8 cellular contexts compared by ENCODE assay signal in the genomic region with DNA sequence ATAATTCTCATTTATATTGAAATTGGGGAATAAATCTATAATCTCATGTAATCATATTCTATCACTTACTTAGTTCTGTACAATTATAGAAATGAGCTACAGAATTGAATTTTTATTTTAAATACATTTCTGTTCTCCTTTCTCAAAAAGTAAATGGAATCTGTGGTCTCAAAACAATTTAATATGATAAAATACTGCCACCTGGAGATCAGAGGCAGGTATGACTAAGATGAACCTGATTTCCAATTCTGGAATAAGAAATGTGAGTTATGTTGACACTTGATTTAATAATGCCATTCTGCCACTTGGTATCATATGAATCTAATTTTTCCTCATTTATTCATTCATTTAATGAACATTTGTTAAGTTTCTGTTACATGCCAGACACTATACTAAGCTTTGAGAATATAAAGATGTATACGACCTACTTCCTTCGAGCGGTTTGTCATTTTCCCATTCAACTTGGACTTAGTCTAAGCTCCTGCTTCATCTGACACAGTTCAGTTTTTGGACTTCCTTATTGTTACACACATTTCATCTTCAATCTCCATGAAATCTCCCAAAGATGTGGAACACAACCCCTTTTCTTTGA. TPM values are rescaled to one million over a fixed set of nuclear protein-coding genes. Genes with fewer than 3 reads are reported as not detected.
DNase-seq lines count a peak whose midpoint lies in the region; ATAC-seq and TF ChIP-seq lines count a peak whose summit lies in the region.

No MANE protein-coding gene starts in this region.

- H2AK5ac ChIP-seq in IMR-90 (ENCODE audit: low read depth, low read length) = no peak overlapping the region

- ATAC-seq in IMR-90 (ENCODE audit: low read depth) = peak; percentile 56; the same call in 1 of the 2 replicates
- no peak for ATAC-seq in gastrocnemius medialis
- ATAC-seq in GM18868 (IDR thresholded peaks at IDR 0.05; ENCODE audit: unreplicated experiment) = no peak
- ATAC-seq in GM19324 (IDR thresholded peaks at IDR 0.05; ENCODE audit: low FRiP score, unreplicated experiment) = no peak

- no peak overlapping the region for H3K4me3 Mint-ChIP-seq in activated T-helper 1 cell treated with anti-CD3 and anti-CD28 coated beads, Interleukin-12 subunit alpha, Interleukin-12 subunit beta, Interleukin-2, Interleukin-4 antibody, amounts not matched to agents 30 ng/mL and 10 ng/mL and 1 ng/mL, durations not matched to agents 14 hours and 24 hours and 36 hours

- H3K27ac ChIP-seq in IMR-90 (ENCODE audit: insufficient read depth, low read length) = no peak overlapping the region
- no peak overlapping the region for H3K27ac ChIP-seq in SK-N-MC
- H3K27ac ChIP-seq in gastrocnemius medialis = no peak overlapping the region

- BruUV-seq in IMR-90 (replicated peaks; lab: Mats Ljungman, UMichigan) = no TSS peak

- no peaks in the 10 kb centered on the region for H4K20me1 ChIP-seq in IMR-90 (ENCODE audit: insufficient read depth, low read length)

- no peaks in the 10 kb centered on the region for H3K9me1 ChIP-seq in IMR-90 (ENCODE audit: insufficient read depth, low read length)

- no peaks in the 10 kb centered on the region for H3K4me1 ChIP-seq in IMR-90 (ENCODE audit: control insufficient read depth, insufficient read depth, low read length)
- no peaks in the 10 kb centered on the region for H3K4me1 ChIP-seq in gastrocnemius medialis

- H4K91ac ChIP-seq in IMR-90 (ENCODE audit: insufficient read depth, low read depth, low read length) = no peak overlapping the region

- H3K79me1 ChIP-seq in IMR-90 (ENCODE audit: low read depth in 1 of 2, low read length in 2 of 2) = no peaks in the 10 kb centered on the region

- DNase-seq in Caki2 (ENCODE audit: low read depth) = peak; percentile 10
- peak; percentile 56 for DNase-seq in IMR-90
- peak; percentile 24 for DNase-seq in SK-N-MC (ENCODE audit: low read depth, low spot score)
- DNase-seq in fibroblast of villous mesenchyme (ENCODE audit: low read depth) = peak; percentile 59
- DNase-seq in gastrocnemius medialis = no peak
- no peak for DNase-seq in activated T-helper 1 cell treated with anti-CD3 and anti-CD28 coated beads, Interleukin-12 subunit alpha, Interleukin-12 subunit beta, Interleukin-2, Interleukin-4 antibody, amounts not matched to agents 30 ng/mL and 10 ng/mL and 1 ng/mL, durations not matched to agents 14 hours and 24 hours and 36 hours (ENCODE audit: low spot score)

- H3K18ac ChIP-seq in IMR-90 (ENCODE audit: low read depth, low read length) = no peak overlapping the region

- peak; percentile 71 for TF ChIP-seq CTCF in IMR-90 (conservative IDR thresholded peaks at IDR 0.05; ENCODE audit: low read depth, low read length)
- TF ChIP-seq CTCF in fibroblast of villous mesenchyme (IDR thresholded peaks at IDR 0.05; ENCODE audit: insufficient read depth, low read depth, low read length) = peak; percentile 55
- TF ChIP-seq CTCF in gastrocnemius medialis (IDR thresholded peaks at IDR 0.05 in 4 of 5, conservative IDR thresholded peaks at IDR 0.05 in 1 of 5) = peak; percentile 34 to 74 (median 62)

- TF ChIP-seq POLR2A in IMR-90 (IDR thresholded peaks at IDR 0.05; ENCODE audit: low read depth, low read length) (no peak), gastrocnemius medialis (IDR thresholded peaks at IDR 0.05) (no peak)

- POLR2A ChIA-PET in IMR-90 (lab: Charles Lee; ENCODE audit: unreplicated experiment) = no interaction called here

- no peak overlapping the region for H4K5ac ChIP-seq in IMR-90 (ENCODE audit: low read depth, low read length)

- H3K14ac ChIP-seq in IMR-90 (replicated peaks; ENCODE audit: low read depth, low read length) = no peak overlapping the region

- H2BK15ac ChIP-seq in IMR-90 (ENCODE audit: low read depth, low read length) = no peak overlapping the region

- H3K4me2 ChIP-seq in IMR-90 (ENCODE audit: low read depth, low read length) = no peak overlapping the region

- H2BK120ac ChIP-seq in IMR-90 (ENCODE audit: low read depth, low read length) = no peak overlapping the region

- H3K9me3 ChIP-seq in IMR-90 (ENCODE audit: control insufficient read depth, insufficient read depth, low read length) (no peaks in the 10 kb centered on the region), SK-N-MC (ENCODE audit: low read depth, low read length) (no peaks in the 10 kb centered on the region), gastrocnemius medialis (no peaks in the 10 kb centered on the region)

- no peak overlapping the region for H2BK20ac ChIP-seq in IMR-90 (ENCODE audit: low read depth, low read length)

- H3K4me3 ChIP-seq in IMR-90 (ENCODE audit: insufficient read depth, low read depth, low read length) (no peak overlapping the region), SK-N-MC (no peak overlapping the region), fibroblast of villous mesenchyme (ENCODE audit: low read depth, low read length) (no peak overlapping the region), gastrocnemius medialis (no peak overlapping the region)

- H3K56ac ChIP-seq in IMR-90 (ENCODE audit: extremely low read depth, insufficient read depth, low read length) = no peak overlapping the region

- WGBS in IMR-90 (ENCODE audit: extremely low coverage in 2 of 2, insufficient read length in 1 of 2), 2 experiments = no CpG with 5 or more reads among the region's 3 CpGs

- peak; percentile 71 for TF ChIP-seq RAD21 in IMR-90 (IDR thresholded peaks at IDR 0.05; ENCODE audit: low read length)

- H3K27me3 ChIP-seq in IMR-90 (ENCODE audit: control insufficient read depth, insufficient read depth, low read length) (no peaks in the 10 kb centered on the region), gastrocnemius medialis (no peaks in the 10 kb centered on the region)

- H2BK5ac ChIP-seq in IMR-90 (ENCODE audit: low read depth, low read length, poor library complexity, severe bottlenecking) = no peak overlapping the region

- no peak overlapping the region for H3K27ac Mint-ChIP-seq in activated T-helper 1 cell treated with anti-CD3 and anti-CD28 coated beads, Interleukin-12 subunit alpha, Interleukin-12 subunit beta, Interleukin-2, Interleukin-4 antibody, amounts not matched to agents 30 ng/mL and 10 ng/mL and 1 ng/mL, durations not matched to agents 14 hours and 24 hours and 36 hours

- in situ Hi-C loops in Caki2 (cut with HindIII; ENCODE audit: low pct_unique_long_range_greater_than_20kb, low sequenced_read_pairs) (no loop called here), IMR-90 (cut with MboI; ENCODE audit: low sequenced_read_pairs) (loop anchor here (5.0 kb wide), 1 partner anchor 649 kb away; no protein-coding TSS in a partner anchor), gastrocnemius medialis (cut with MboI; ENCODE audit: low sequenced_read_pairs in 4 of 4) (loop anchor here (5.0 to 25.0 kb wide), 7 partner anchors 74 to 654 kb away; a partner anchor contains a TSS)

- no peaks in the 10 kb centered on the region for H3K36me3 Mint-ChIP-seq in activated T-helper 1 cell treated with anti-CD3 and anti-CD28 coated beads, Interleukin-12 subunit alpha, Interleukin-12 subunit beta, Interleukin-2, Interleukin-4 antibody, amounts not matched to agents 30 ng/mL and 10 ng/mL and 1 ng/mL, durations not matched to agents 14 hours and 24 hours and 36 hours (ENCODE audit: low read depth)

- H3K9ac ChIP-seq in IMR-90 (ENCODE audit: low read depth, low read length) (no peak overlapping the region), SK-N-MC (ENCODE audit: insufficient read length) (no peak overlapping the region)

- H3K36me3 ChIP-seq in IMR-90 (ENCODE audit: control insufficient read depth, insufficient read depth, low read length) = no peaks in the 10 kb centered on the region
- no peaks in the 10 kb centered on the region for H3K36me3 ChIP-seq in SK-N-MC (ENCODE audit: insufficient read depth, low read length)
- H3K36me3 ChIP-seq in gastrocnemius medialis = no peaks in the 10 kb centered on the region

- CTCF ChIA-PET in IMR-90 (lab: Yijun Ruan, JAX) = interaction anchor here (0.7 to 1.4 kb wide), 5 partner anchors 15 to 753 kb away, joined by 3 read pairs; no protein-coding TSS in a partner anchor

- intact Hi-C loops in IMR-90 (cut with micrococcal nuclease) = loop anchor here (1.0 to 5.0 kb wide), 4 partner anchors 73 to 649 kb away; no protein-coding TSS in a partner anchor
- intact Hi-C loops in gastrocnemius medialis (cut with DNase I; ENCODE audit: low total_unique reads) = loop anchor here (1.0 to 5.0 kb wide), 3 partner anchors 178 to 649 kb away; no protein-coding TSS in a partner anchor
- intact Hi-C loops in activated T-helper 1 cell treated with anti-CD3 and anti-CD28 coated beads, Interleukin-12 subunit alpha, Interleukin-12 subunit beta, Interleukin-2, Interleukin-4 antibody, amounts not matched to agents 30 ng/mL and 10 ng/mL and 1 ng/mL, durations not matched to agents 14 hours and 24 hours and 36 hours (cut with micrococcal nuclease) = loop anchor here (1.0 to 2.0 kb wide), 5 partner anchors 74 to 650 kb away; no protein-coding TSS in a partner anchor

- no peak overlapping the region for H2AFZ ChIP-seq in IMR-90 (replicated peaks; ENCODE audit: low read length, poor library complexity)

- no peaks in the 10 kb centered on the region for H3K9me3 Mint-ChIP-seq in activated T-helper 1 cell treated with anti-CD3 and anti-CD28 coated beads, Interleukin-12 subunit alpha, Interleukin-12 subunit beta, Interleukin-2, Interleukin-4 antibody, amounts not matched to agents 30 ng/mL and 10 ng/mL and 1 ng/mL, durations not matched to agents 14 hours and 24 hours and 36 hours

- dilution Hi-C loops in IMR-90 (cut with HindIII; ENCODE audit: low sequenced_read_pairs, unreplicated experiment) = no loop called here

- no peaks in the 10 kb centered on the region for H3K27me3 Mint-ChIP-seq in activated T-helper 1 cell treated with anti-CD3 and anti-CD28 coated beads, Interleukin-12 subunit alpha, Interleukin-12 subunit beta, Interleukin-2, Interleukin-4 antibody, amounts not matched to agents 30 ng/mL and 10 ng/mL and 1 ng/mL, durations not matched to agents 14 hours and 24 hours and 36 hours (ENCODE audit: insufficient read depth)

- H4K8ac ChIP-seq in IMR-90 (ENCODE audit: low read depth in 2 of 2, low read length in 2 of 2) = no peak overlapping the region

- H3K23ac ChIP-seq in IMR-90 (ENCODE audit: low read depth, low read length) = no peak overlapping the region

- no peak overlapping the region for H3K4ac ChIP-seq in IMR-90 (ENCODE audit: low read depth, low read length)

- H3K4me1 Mint-ChIP-seq in activated T-helper 1 cell treated with anti-CD3 and anti-CD28 coated beads, Interleukin-12 subunit alpha, Interleukin-12 subunit beta, Interleukin-2, Interleukin-4 antibody, amounts not matched to agents 30 ng/mL and 10 ng/mL and 1 ng/mL, durations not matched to agents 14 hours and 24 hours and 36 hours (ENCODE audit: low read depth) = peaks cover 9% of the 10 kb centered on the region

- H2AK9ac ChIP-seq in IMR-90 (replicated peaks; ENCODE audit: low read depth, low read length, poor library complexity) = no peak overlapping the region

RNA-seq across cellular contexts. Expression of a gene that starts 7.6 kb away (rescaled TPM):
- total RNA-seq in Caki2 (2014; rRNA removed; shearing (Covaris generic); ENCODE audit: low replicate concordance) = 31.0 and 37.5 TPM in 2 replicates
- total RNA-seq in IMR-90 (2012; rRNA removed) (6.8 and 8.9 TPM in 2 replicates), fibroblast of villous mesenchyme (10.3 and 13.4 TPM in 2 replicates), gastrocnemius medialis (1 to 10 TPM; 4.6 to 8.4 (median 5.6) TPM)
- polyA plus RNA-seq in IMR-90 (2012; rRNA removed) = 6.4 and 8.0 TPM in 2 replicates
- polyA plus RNA-seq in IMR-90 (2012; cell fraction: cytosol; rRNA removed) = 2.1 and 3.1 TPM in 2 replicates
- 0.92 and 7.8 TPM in 2 replicates for polyA plus RNA-seq in IMR-90 (2012; cell fraction: nucleus; rRNA removed; ENCODE audit: low replicate concordance)
- total RNA-seq in activated T-helper 1 cell treated with anti-CD3 and anti-CD28 coated beads, Interleukin-12 subunit alpha, Interleukin-12 subunit beta, Interleukin-2, Interleukin-4 antibody, amounts not matched to agents 30 ng/mL and 10 ng/mL and 1 ng/mL, durations not matched to agents 14 hours and 24 hours and 36 hours = 16.1 and 17.9 TPM in 2 replicates

RNA-seq across cellular contexts. Expression of a gene that starts 29.9 kb away (rescaled TPM):
- total RNA-seq in Caki2 (2014; rRNA removed; shearing (Covaris generic); ENCODE audit: low replicate concordance) = not detected in 2 replicates
- total RNA-seq in IMR-90 (2012; rRNA removed) = not detected in 2 replicates
- polyA plus RNA-seq in IMR-90 (2012; rRNA removed) = not detected in 2 replicates
- not detected in 2 replicates for polyA plus RNA-seq in IMR-90 (2012; cell fraction: cytosol; rRNA removed)
- polyA plus RNA-seq in IMR-90 (2012; cell fraction: nucleus; rRNA removed; ENCODE audit: low replicate concordance) = 0.05 TPM in 1 of 2 replicates, not detected in the other
- not detected in 2 replicates for total RNA-seq in fibroblast of villous mesenchyme
- not detected for total RNA-seq in gastrocnemius medialis
- total RNA-seq in activated T-helper 1 cell treated with anti-CD3 and anti-CD28 coated beads, Interleukin-12 subunit alpha, Interleukin-12 subunit beta, Interleukin-2, Interleukin-4 antibody, amounts not matched to agents 30 ng/mL and 10 ng/mL and 1 ng/mL, durations not matched to agents 14 hours and 24 hours and 36 hours = not detected in 2 replicates

Comparison
In these comparisons a context has a peak if more than half of its experiments do, and no peak if none do; other contexts are left out.
1. DNase-seq: peak in Caki2 (single experiment), IMR-90 (single experiment), SK-N-MC (single experiment) and fibroblast of villous mesenchyme (single experiment); none in gastrocnemius medialis (0 of 2) and activated T-helper 1 cell treated with anti-CD3 and anti-CD28 coated beads, Interleukin-12 subunit alpha, Interleukin-12 subunit beta, Interleukin-2, Interleukin-4 antibody, amounts not matched to agents 30 ng/mL and 10 ng/mL and 1 ng/mL, durations not matched to agents 14 hours and 24 hours and 36 hours (single experiment).
2. Peak in every context shown above with its lines, with median percentiles within 50 percentile points of each other: CTCF ChIP-seq.